In genomic region chr22:22692707-22693530, GRCh38 we compare ENCODE assay signal across 9 cellular contexts. TPM values are rescaled to one million over a fixed set of nuclear protein-coding genes. Genes with fewer than 3 reads are reported as not detected.
DNase-seq lines count a peak whose midpoint lies in the region; ATAC-seq and TF ChIP-seq lines count a peak whose summit lies in the region.
"Had no signal": no experiment of that assay in that cellular context is flagged by ENCODE, and none has a peak within 500 bp of the region (broad histone marks: within the 10 kb centered on the region; RNA-seq: fewer than 3 reads in every experiment).

No MANE protein-coding gene starts in this region.

- intact Hi-C loops in transverse colon (cut with DNase I; ENCODE audit: low total_unique reads): no loop called here

- WGBS in transverse colon (ENCODE audit: low coverage in 1 of 2), 2 donors: 20 to 33% methylated on average over 2 to 8 of the region's 8 CpGs

- no peaks in the 10 kb centered on the region for H4K20me1 ChIP-seq in MM.1S (ENCODE audit: insufficient read depth, low read length)

- DNase-seq in DMS53 treated with DMSO at 0.1 percent for 48 hours (lab: John Stamatoyannopoulos, UW; ENCODE audit: unreplicated experiment) (peak; percentile 37), MM.1S (peak; percentile 44), cerebellar cortex (ENCODE audit: low spot score) (peak; percentile 14), transverse colon (peak; percentile 84), RKO (ENCODE audit: low spot score) (no peak)
- DNase-seq in activated CD4-positive, CD25-positive, alpha-beta regulatory T cell treated with anti-CD3 and anti-CD28 coated beads, Interleukin-2, amount 50 U/mL, for 16 hours (ENCODE audit: low read depth, low spot score): peak; percentile 33
- peak; percentile 28 to 82 (median 58) for DNase-seq in naive thymus-derived CD8-positive, alpha-beta T cell

- in situ Hi-C loops in transverse colon (cut with MboI; ENCODE audit: low pct_ligation_motif_present in 1 of 4, low pct_unique_long_range_greater_than_20kb in 1 of 4, low sequenced_read_pairs in 3 of 4): no loop called here

- H3K27ac Mint-ChIP-seq in naive thymus-derived CD8-positive, alpha-beta T cell: peak overlapping the region in 1 of 10 donors; percentile 82
- H3K27ac Mint-ChIP-seq: T-helper 1 cell treated with Interleukin-12 subunit alpha and Interleukin-12 subunit beta and Interleukin-4 antibody, amounts not matched to agents 30 μg/mL and 1 μg/mL, for 36 hours had no signal

- H3K4me3 ChIP-seq in MM.1S (ENCODE audit: low read length): no peak overlapping the region
- H3K4me3 ChIP-seq in transverse colon: no peak overlapping the region

- H3K9me3 ChIP-seq in MM.1S (replicated peaks; ENCODE audit: insufficient read depth, low read length) (no peaks in the 10 kb centered on the region), transverse colon (no peaks in the 10 kb centered on the region)

- no peaks in the 10 kb centered on the region for H3K36me3 ChIP-seq in MM.1S (replicated peaks; ENCODE audit: insufficient read depth, low read length)
- no peaks in the 10 kb centered on the region for H3K36me3 ChIP-seq in transverse colon

- no peaks in the 10 kb centered on the region for H3F3A ChIP-seq in MM.1S (ENCODE audit: insufficient read depth, low read length)

- no peaks in the 10 kb centered on the region for H3K36me3 Mint-ChIP-seq in naive thymus-derived CD8-positive, alpha-beta T cell

- peaks cover 0 to 14% (median under 1%) of the 10 kb centered on the region in 4 donors for H3K4me1 Mint-ChIP-seq in naive thymus-derived CD8-positive, alpha-beta T cell

- H3K4me2 ChIP-seq in MM.1S (ENCODE audit: low read depth, low read length): no peak overlapping the region

- peaks cover 4% of the 10 kb centered on the region; the same call in 1 of the 2 replicates for H3K4me1 ChIP-seq in MM.1S (ENCODE audit: low read length)
- peaks cover 0 to 13% (median 4%) of the 10 kb centered on the region in 4 donors for H3K4me1 ChIP-seq in transverse colon

- H3K9ac ChIP-seq in MM.1S (ENCODE audit: low read length): no peak overlapping the region

- ATAC-seq in naive thymus-derived CD8-positive, alpha-beta T cell: peak; percentile 75 to 83
- ATAC-seq in HG03045 (IDR thresholded peaks at IDR 0.05; ENCODE audit: unreplicated experiment): no peak

- H3K27me3 ChIP-seq in MM.1S (replicated peaks; ENCODE audit: insufficient read depth, low read length) (no peaks in the 10 kb centered on the region), transverse colon (no peaks in the 10 kb centered on the region)

- TF ChIP-seq CTCF in MM.1S (IDR thresholded peaks at IDR 0.05; ENCODE audit: low read length) (peak; percentile 70), transverse colon (IDR thresholded peaks at IDR 0.05) (peak; percentile 55 to 81 (median 65))

- H3K79me2 ChIP-seq in MM.1S (ENCODE audit: low read length): no peaks in the 10 kb centered on the region

- H2AFZ ChIP-seq in MM.1S (ENCODE audit: low read length): no peak overlapping the region

- H3K9me3 Mint-ChIP-seq in naive thymus-derived CD8-positive, alpha-beta T cell: no peaks in the 10 kb centered on the region
- H3K9me3 Mint-ChIP-seq: T-helper 1 cell treated with Interleukin-12 subunit alpha and Interleukin-12 subunit beta and Interleukin-4 antibody, amounts not matched to agents 30 μg/mL and 1 μg/mL, for 36 hours had no signal

- TF ChIP-seq EP300 in transverse colon (IDR thresholded peaks at IDR 0.05; ENCODE audit: low read depth): no peak

- peaks cover 0 to 2% (median 0%) of the 10 kb centered on the region in 5 donors for H3K27me3 Mint-ChIP-seq in naive thymus-derived CD8-positive, alpha-beta T cell

- no peak for TF ChIP-seq POLR2A in transverse colon (IDR thresholded peaks at IDR 0.05)

- H3K27ac ChIP-seq in MM.1S (ENCODE audit: low read length): no peak overlapping the region
- H3K27ac ChIP-seq in transverse colon: peak overlapping the region in 2 of 4 donors; percentile 42 to 48

- POLR2A ChIA-PET in naive thymus-derived CD8-positive, alpha-beta T cell (lab: Charles Lee): no interaction called here

- no peak overlapping the region for H3K4me3 Mint-ChIP-seq in naive thymus-derived CD8-positive, alpha-beta T cell
- H3K4me3 Mint-ChIP-seq: T-helper 1 cell treated with Interleukin-12 subunit alpha and Interleukin-12 subunit beta and Interleukin-4 antibody, amounts not matched to agents 30 μg/mL and 1 μg/mL, for 36 hours had no signal

- no peaks in the 10 kb centered on the region for H3K9me2 ChIP-seq in MM.1S (replicated peaks; ENCODE audit: insufficient read depth, low read length)

RNA-seq across cellular contexts. Expression of gene GGTLC2, which starts 48.5 kb away (rescaled TPM):
- total RNA-seq in naive thymus-derived CD8-positive, alpha-beta T cell: not detected
- not detected for polyA plus RNA-seq in naive thymus-derived CD8-positive, alpha-beta T cell
- not detected for total RNA-seq in transverse colon
